Comparison of ENCODE assay signal across 10 cellular contexts in genomic region chr9:12718482-12719026, GRCh38. TPM values are rescaled to one million over a fixed set of nuclear protein-coding genes. Genes with fewer than 3 reads are reported as not detected.
DNase-seq lines count a peak whose midpoint lies in the region; ATAC-seq and TF ChIP-seq lines count a peak whose summit lies in the region.
"Had no signal": no experiment of that assay in that cellular context is flagged by ENCODE, and none has a peak within 500 bp of the region (broad histone marks: within the 10 kb centered on the region; RNA-seq: fewer than 3 reads in every experiment).

No MANE protein-coding gene starts in this region.

- H3K4me3 ChIP-seq in H7 (ENCODE audit: insufficient read depth, low read depth, low read length): no peak overlapping the region
- H3K4me3 ChIP-seq in foreskin fibroblast (ENCODE audit: low read depth in 1 of 2, low read length in 2 of 2): no peak overlapping the region
- H3K4me3 ChIP-seq in neuron (ENCODE audit: low read length): peak overlapping the region; percentile 50
- H3K4me3 ChIP-seq in uterus: no peak overlapping the region

- H2AFZ ChIP-seq in neuron (ENCODE audit: low read depth, low read length): peak overlapping the region; percentile 79

- H3K27me3 ChIP-seq in H7 (ENCODE audit: control insufficient read depth, insufficient read depth, low read length) (no peaks in the 10 kb centered on the region), neuron (ENCODE audit: insufficient read depth, low read length) (no peaks in the 10 kb centered on the region), uterus (no peaks in the 10 kb centered on the region)

- ATAC-seq in GM21360 (IDR thresholded peaks at IDR 0.05; ENCODE audit: unreplicated experiment): no peak

- H3K27ac ChIP-seq in uterus: no peak overlapping the region

- no peaks in the 10 kb centered on the region for H3K9me3 ChIP-seq in neuron (ENCODE audit: low read length)
- no peaks in the 10 kb centered on the region for H3K9me3 ChIP-seq in uterus

- peak; percentile 13 for DNase-seq in H7
- peak; percentile 64 for DNase-seq in RPMI7951 (ENCODE audit: low read depth)
- peak; percentile 55 to 78 for DNase-seq in foreskin fibroblast
- no peak for DNase-seq in uterus
- DNase-seq in GM10248 (ENCODE audit: extremely low spot score): no peak
- no peak for DNase-seq in NCI-H82 (lab: John Stamatoyannopoulos, UW)
- DNase-seq: activated effector memory CD4-positive, alpha-beta T cell treated with Interleukin-2 at 50 U/mL for 16 hours had no signal

- POLR2A ChIA-PET in GM10248 (lab: Yijun Ruan, JAX): no interaction called here

- TF ChIP-seq CTCF in foreskin fibroblast (IDR thresholded peaks at IDR 0.05; ENCODE audit: low read depth, low read length) (no peak), uterus (IDR thresholded peaks at IDR 0.05) (no peak), GM10248 (IDR thresholded peaks at IDR 0.05; ENCODE audit: control extremely low read depth, extremely low read depth, low read depth, missing control alignments) (no peak)

- intact Hi-C loops in uterus (cut with DNase I; ENCODE audit: low total_unique reads): no loop called here

- CTCF ChIA-PET in GM10248 (lab: Yijun Ruan, JAX): interaction anchor here (0.9 to 1.5 kb wide), 5 partner anchors 16 to 373 kb away, joined by 3 to 7 read pairs (median 3); no protein-coding TSS in a partner anchor

- H3K4me1 ChIP-seq in neuron (ENCODE audit: insufficient read depth, low read length) (peaks cover 10% of the 10 kb centered on the region), uterus (no peaks in the 10 kb centered on the region)

- H3K36me3 ChIP-seq in H7 (replicated peaks; ENCODE audit: control insufficient read depth, insufficient read depth, low read length): no peaks in the 10 kb centered on the region
- H3K36me3 ChIP-seq in neuron (ENCODE audit: insufficient read depth, low read length): no peaks in the 10 kb centered on the region
- no peaks in the 10 kb centered on the region for H3K36me3 ChIP-seq in uterus

- TF ChIP-seq POLR2A in uterus (IDR thresholded peaks at IDR 0.05): no peak

RNA-seq across cellular contexts. Expression of gene TYRP1, which starts 25.4 kb away (rescaled TPM):
- 0.26 and 0.59 TPM in 2 replicates for total RNA-seq in H7 (2014; rRNA removed; shearing (Covaris generic))
- total RNA-seq in RPMI7951 (2014; rRNA removed; shearing (Covaris generic)): 0.68 and 1.1 TPM in 2 replicates
- total RNA-seq in uterus: 1 to 10 TPM in 1 of 4 donors, under 1 TPM in 1, not detected in 2; 0.24 to 1.2 TPM
- total RNA-seq: progenitor cell of endocrine pancreas had no signal

RNA-seq across cellular contexts. Expression of gene LURAP1L, which starts 56.3 kb away (rescaled TPM):
- total RNA-seq in H7 (2014; rRNA removed; shearing (Covaris generic)): 0.90 and 1.7 TPM in 2 replicates
- total RNA-seq in RPMI7951 (2014; rRNA removed; shearing (Covaris generic)): 0.98 and 1.8 TPM in 2 replicates
- 10 to 100 TPM in 2 of 4 donors, 1 to 10 TPM in 2; 1.5 to 15.6 (median 9.4) TPM for total RNA-seq in uterus

Comparison
In these comparisons a context has a peak if more than half of its experiments do, and no peak if none do; other contexts are left out.
1. DNase-seq: peak in H7 (single experiment), RPMI7951 (single experiment) and foreskin fibroblast (2 of 2); none in uterus (0 of 2), GM10248 (single experiment) and NCI-H82 (single experiment).